ENCODE assay signal across 8 cellular contexts in genomic region chr6:12150812-12151432, GRCh38.
DNase-seq lines count a peak whose midpoint lies in the region; ATAC-seq and TF ChIP-seq lines count a peak whose summit lies in the region.

No MANE protein-coding gene starts in this region.

- no peak overlapping the region for H3K4me3 ChIP-seq in LNCaP clone FGC (ENCODE audit: low read depth, low read length)

- DNase-seq in D341Med (ENCODE audit: low spot score) = peak; percentile 70
- no peak for DNase-seq in LNCaP clone FGC (ENCODE audit: low read depth)
- peak; percentile 3 for DNase-seq in activated gamma-delta T cell treated with anti-CD3 and anti-CD28 coated beads, Interleukin-2, amount 50 U/mL, for 16 hours (ENCODE audit: low read depth)
- DNase-seq in kidney glomerular epithelial cell (lab: John Stamatoyannopoulos, UW) = peak; percentile 35
- DNase-seq in type B pancreatic cell (ENCODE audit: extremely low spot score, unreplicated experiment) = no peak
- DNase-seq in NCI-H2107 treated with DMSO at 0.1 percent for 48 hours (lab: John Stamatoyannopoulos, UW; ENCODE audit: unreplicated experiment) = no peak
- DNase-seq in GM10248 (ENCODE audit: extremely low spot score) = no peak

- peaks cover 15% of the 10 kb centered on the region for H3K4me1 Mint-ChIP-seq in type B pancreatic cell (ENCODE audit: unreplicated experiment)

- H3K4me3 Mint-ChIP-seq in type B pancreatic cell = peak overlapping the region; percentile 17

- CTCF ChIA-PET in GM10248 (lab: Yijun Ruan, JAX) = no interaction called here

- peaks cover 33% of the 10 kb centered on the region for H3K36me3 Mint-ChIP-seq in type B pancreatic cell

- TF ChIP-seq CTCF in LNCaP clone FGC (IDR thresholded peaks at IDR 0.05; ENCODE audit: control insufficient read depth, extremely low read depth, insufficient read depth) = peak; percentile 89
- peak; percentile 69 for TF ChIP-seq CTCF in type B pancreatic cell (conservative IDR thresholded peaks at IDR 0.05)
- TF ChIP-seq CTCF in GM10248 (IDR thresholded peaks at IDR 0.05; ENCODE audit: control extremely low read depth, extremely low read depth, low read depth, missing control alignments) = no peak

- H3K9me3 Mint-ChIP-seq in type B pancreatic cell = no peaks in the 10 kb centered on the region

- no peaks in the 10 kb centered on the region for H3K27me3 Mint-ChIP-seq in type B pancreatic cell

- no peak for ATAC-seq in GM19023 (IDR thresholded peaks at IDR 0.05; ENCODE audit: unreplicated experiment)

- peak overlapping the region; percentile 93 for H3K27ac Mint-ChIP-seq in type B pancreatic cell

- POLR2A ChIA-PET in GM10248 (lab: Yijun Ruan, JAX) = no interaction called here

Comparison
In these comparisons a context has a peak if more than half of its experiments do, and no peak if none do; other contexts are left out.
1. DNase-seq: peak in D341Med (single experiment), activated gamma-delta T cell treated with anti-CD3 and anti-CD28 coated beads, Interleukin-2, amount 50 U/mL, for 16 hours (single experiment) and kidney glomerular epithelial cell (single experiment); none in LNCaP clone FGC (single experiment), type B pancreatic cell (single experiment), NCI-H2107 treated with DMSO at 0.1 percent for 48 hours (single experiment) and GM10248 (single experiment).